ENCODE assay signal across 11 cellular contexts in the genomic region with DNA sequence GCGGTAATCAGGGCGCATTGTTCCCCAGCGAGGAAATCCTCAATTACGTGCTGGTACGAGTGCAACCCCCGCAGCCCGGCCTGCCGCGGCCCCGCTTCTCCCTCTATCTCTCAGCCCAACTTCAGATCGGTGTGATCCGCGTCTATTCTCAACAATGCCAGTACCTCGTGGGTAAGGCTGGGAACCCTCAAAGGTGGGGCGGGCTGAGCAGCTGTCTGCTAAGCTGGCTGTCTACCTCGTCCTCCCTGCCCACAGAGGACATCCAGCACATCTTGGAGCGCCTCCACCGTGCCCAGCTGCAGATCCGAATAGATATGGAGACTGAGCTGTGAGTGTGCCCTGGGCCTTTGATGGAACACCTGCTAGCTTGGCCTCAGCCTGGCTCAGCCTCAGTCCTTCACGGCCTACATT. TPM values are rescaled to one million over a fixed set of nuclear protein-coding genes. Genes with fewer than 3 reads are reported as not detected.
A peak's percentile ranks its signal among the peaks of the same experiment; 100 is the strongest.
DNase-seq lines count a peak whose midpoint lies in the region; ATAC-seq, FAIRE-seq and TF ChIP-seq lines count a peak whose summit lies in the region.
"Had no signal": no experiment of that assay in that cellular context is flagged by ENCODE, and none has a peak within 500 bp of the region (broad histone marks: within the 10 kb centered on the region; RNA-seq: fewer than 3 reads in every experiment).

No MANE protein-coding gene starts in this region.

- H3K9me3 ChIP-seq in HepG2 (ENCODE audit: low read length), result no peaks in the 10 kb centered on the region
- H3K9me3 ChIP-seq: BE2C, Peyer's patch had no signal

- in situ Hi-C loops in HepG2 (cut with HindIII; ENCODE audit: extremely low pct_ligation_motif_present, low pct_unique_long_range_greater_than_20kb), result no loop called here

- H3K4me1 ChIP-seq in HepG2 (ENCODE audit: insufficient read depth, low read length), result no peaks in the 10 kb centered on the region
- H3K4me1 ChIP-seq: BE2C, Peyer's patch had no signal

- peak overlapping the region; percentile 42 for H3K27ac Mint-ChIP-seq in activated T-cell treated with anti-CD3 and anti-CD28 coated beads, Interleukin-2, amount 50 U/mL, for 24 hours
- H3K27ac Mint-ChIP-seq in activated T-helper 17 cell treated with anti-CD3 and anti-CD28 coated beads, Interleukin-2, amount 50 U/mL, for 72 hours, result peak overlapping the region; percentile 25
- no peak overlapping the region for H3K27ac Mint-ChIP-seq in activated T-helper 2 cell treated with anti-CD3 and anti-CD28 coated beads, Interferon-gamma antibody, Interleukin-2, Interleukin-4, amounts not matched to agents 10 μg/mL and 5 μg/mL and 100 μg/mL, durations not matched to agents 14 hours and 24 hours and 36 hours

- H3K9ac ChIP-seq in HepG2 (ENCODE audit: insufficient read depth, low read depth, low read length), result no peak overlapping the region

- peak overlapping the region; percentile 38 for H3K4me3 Mint-ChIP-seq in activated T-cell treated with anti-CD3 and anti-CD28 coated beads, Interleukin-2, amount 50 U/mL, for 24 hours
- H3K4me3 Mint-ChIP-seq in activated T-helper 17 cell treated with anti-CD3 and anti-CD28 coated beads, Interleukin-2, amount 50 U/mL, for 72 hours, result peak overlapping the region; percentile 25
- H3K4me3 Mint-ChIP-seq in activated T-helper 2 cell treated with anti-CD3 and anti-CD28 coated beads, Interferon-gamma antibody, Interleukin-2, Interleukin-4, amounts not matched to agents 10 μg/mL and 5 μg/mL and 100 μg/mL, durations not matched to agents 14 hours and 24 hours and 36 hours (ENCODE audit: low read depth), result no peak overlapping the region

- no peaks in the 10 kb centered on the region for H4K20me1 ChIP-seq in HepG2 (ENCODE audit: insufficient read depth, low read length)

- POLR2A ChIA-PET in HepG2 (lab: Yijun Ruan, JAX), result interaction anchor here (1.0 to 3.3 kb wide), 4 partner anchors 8 to 26 kb away, joined by 3 to 13 read pairs (median 8); partner anchors contain the start of genes IRF9, PSME2 and RNF31

- no peak for TF ChIP-seq POLR2A in HepG2 (IDR thresholded peaks at IDR 0.05; ENCODE audit: insufficient read depth in 1 of 2, low read depth in 2 of 2, low read length in 2 of 2)

- BruUV-seq in HepG2 (replicated peaks; lab: Mats Ljungman, UMichigan), result no TSS peak

- no peak overlapping the region for H2AFZ ChIP-seq in HepG2 (ENCODE audit: low read length)

- no peak for FAIRE-seq in HepG2 (lab: Jason Lieb, UNC)

- CTCF ChIA-PET in HepG2 (lab: Yijun Ruan, JAX; ENCODE audit: low intra/inter-chr PET ratio, low total read pairs), result no interaction called here

- peaks cover 71% of the 10 kb centered on the region for H3K36me3 Mint-ChIP-seq in activated T-cell treated with anti-CD3 and anti-CD28 coated beads, Interleukin-2, amount 50 U/mL, for 24 hours (ENCODE audit: low read depth)
- H3K36me3 Mint-ChIP-seq in activated T-helper 17 cell treated with anti-CD3 and anti-CD28 coated beads, Interleukin-2, amount 50 U/mL, for 72 hours (ENCODE audit: low read depth), result peaks cover 84% of the 10 kb centered on the region
- H3K36me3 Mint-ChIP-seq in activated T-helper 2 cell treated with anti-CD3 and anti-CD28 coated beads, Interferon-gamma antibody, Interleukin-2, Interleukin-4, amounts not matched to agents 10 μg/mL and 5 μg/mL and 100 μg/mL, durations not matched to agents 14 hours and 24 hours and 36 hours (ENCODE audit: low read depth), result peaks cover 69% of the 10 kb centered on the region

- no peak overlapping the region for H3K4me2 ChIP-seq in HepG2 (ENCODE audit: low read depth, low read length)

- no peaks in the 10 kb centered on the region for H3K79me2 ChIP-seq in HepG2 (ENCODE audit: insufficient read depth, low read length)

- no peaks in the 10 kb centered on the region for H3K27me3 ChIP-seq in HepG2 (ENCODE audit: control insufficient read depth in 1 of 2, insufficient read depth in 2 of 2, low read length in 2 of 2)
- H3K27me3 ChIP-seq: BE2C, Peyer's patch had no signal

- intact Hi-C loops in HepG2 (cut with micrococcal nuclease; ENCODE audit: unreplicated experiment), result no loop called here
- intact Hi-C loops in activated T-helper 2 cell treated with anti-CD3 and anti-CD28 coated beads, Interferon-gamma antibody, Interleukin-2, Interleukin-4, amounts not matched to agents 10 μg/mL and 5 μg/mL and 100 μg/mL, durations not matched to agents 14 hours and 24 hours and 36 hours (cut with micrococcal nuclease), result no loop called here

- H3K9me3 Mint-ChIP-seq in activated T-cell treated with anti-CD3 and anti-CD28 coated beads, Interleukin-2, amount 50 U/mL, for 24 hours, result no peaks in the 10 kb centered on the region
- no peaks in the 10 kb centered on the region for H3K9me3 Mint-ChIP-seq in activated T-helper 17 cell treated with anti-CD3 and anti-CD28 coated beads, Interleukin-2, amount 50 U/mL, for 72 hours
- no peaks in the 10 kb centered on the region for H3K9me3 Mint-ChIP-seq in activated T-helper 2 cell treated with anti-CD3 and anti-CD28 coated beads, Interferon-gamma antibody, Interleukin-2, Interleukin-4, amounts not matched to agents 10 μg/mL and 5 μg/mL and 100 μg/mL, durations not matched to agents 14 hours and 24 hours and 36 hours

- TF ChIP-seq EP300 in HepG2 (IDR thresholded peaks at IDR 0.05; ENCODE audit: low read depth in 2 of 2, low read length in 2 of 2) (no peak), HepG2 (CRISPR knock-in tag; IDR thresholded peaks at IDR 0.05; ENCODE audit: borderline replicate concordance) (no peak)

- H3K4me3 ChIP-seq in HepG2 (replicated peaks in 1 of 3; ENCODE audit: insufficient read depth in 1 of 3, low read depth in 2 of 3, low read length in 3 of 3), result no peak overlapping the region

- DNase-seq in activated T-cell treated with anti-CD3 and anti-CD28 coated beads, Interleukin-2, amount 50 U/mL, for 24 hours, result peak; percentile 41
- no peak for DNase-seq in activated T-cell treated with anti-CD3 and anti-CD28 coated beads, Interleukin-2, amount 50 U/mL, for 48 hours
- no peak for DNase-seq in HepG2 (ENCODE audit: low spot score)
- no peak for DNase-seq in T1000 (lab: John Stamatoyannopoulos, UW)
- DNase-seq in activated T-helper 2 cell treated with anti-CD3 and anti-CD28 coated beads, Interferon-gamma antibody, Interleukin-2, Interleukin-4, amounts not matched to agents 10 μg/mL and 5 μg/mL and 100 μg/mL, durations not matched to agents 14 hours and 24 hours and 36 hours (ENCODE audit: low spot score), result no peak
- DNase-seq: BE2C, H7 had no signal

- H3K4me1 Mint-ChIP-seq in activated T-cell treated with anti-CD3 and anti-CD28 coated beads, Interleukin-2, amount 50 U/mL, for 24 hours (ENCODE audit: low read depth), result peaks cover 19% of the 10 kb centered on the region
- peaks cover 6% of the 10 kb centered on the region for H3K4me1 Mint-ChIP-seq in activated T-helper 17 cell treated with anti-CD3 and anti-CD28 coated beads, Interleukin-2, amount 50 U/mL, for 72 hours
- peaks cover 21% of the 10 kb centered on the region for H3K4me1 Mint-ChIP-seq in activated T-helper 2 cell treated with anti-CD3 and anti-CD28 coated beads, Interferon-gamma antibody, Interleukin-2, Interleukin-4, amounts not matched to agents 10 μg/mL and 5 μg/mL and 100 μg/mL, durations not matched to agents 14 hours and 24 hours and 36 hours (ENCODE audit: low read depth)

- TF ChIP-seq CTCF in HepG2 (CRISPR knock-in tag; IDR thresholded peaks at IDR 0.05), result no peak

- TF ChIP-seq RAD21 in HepG2 (CRISPR knock-in tag; IDR thresholded peaks at IDR 0.05), result no peak

- H3K27ac ChIP-seq in HepG2 (ENCODE audit: extremely low read length, insufficient read depth, low read length) (no peak overlapping the region), temporal lobe (ENCODE audit: low read depth, low read length) (peak overlapping the region; percentile 56)

- H3K27me3 Mint-ChIP-seq in activated T-cell treated with anti-CD3 and anti-CD28 coated beads, Interleukin-2, amount 50 U/mL, for 24 hours, result no peaks in the 10 kb centered on the region
- H3K27me3 Mint-ChIP-seq in activated T-helper 17 cell treated with anti-CD3 and anti-CD28 coated beads, Interleukin-2, amount 50 U/mL, for 72 hours, result no peaks in the 10 kb centered on the region
- H3K27me3 Mint-ChIP-seq in activated T-helper 2 cell treated with anti-CD3 and anti-CD28 coated beads, Interferon-gamma antibody, Interleukin-2, Interleukin-4, amounts not matched to agents 10 μg/mL and 5 μg/mL and 100 μg/mL, durations not matched to agents 14 hours and 24 hours and 36 hours (ENCODE audit: low read depth), result no peaks in the 10 kb centered on the region

- 92% methylated on average over 20 of the region's 20 CpGs for WGBS in HepG2 (ENCODE audit: low lambda C conversion rate)

- ATAC-seq in activated T-helper 17 cell treated with anti-CD3 and anti-CD28 coated beads, Interleukin-2, amount 50 U/mL, for 72 hours (replicated peaks), result no peak
- ATAC-seq in HepG2 (peak; percentile 12), HG02884 (IDR thresholded peaks at IDR 0.05; ENCODE audit: unreplicated experiment) (no peak)

- H3K36me3 ChIP-seq in HepG2 (replicated peaks in 1 of 2; ENCODE audit: control insufficient read depth in 1 of 2, insufficient read depth in 2 of 2, low read length in 2 of 2), result peaks cover 4 to 9% of the 10 kb centered on the region in 2 experiments; a peak in 3 of 5 replicates

RNA-seq across cellular contexts. Expression of gene REC8, which starts 1.0 kb away (rescaled TPM):
- total RNA-seq in activated T-helper 17 cell treated with anti-CD3 and anti-CD28 coated beads, Interleukin-2, amount 50 U/mL, for 72 hours, result 10 to 100 TPM; 35.7 to 58.8 TPM
- total RNA-seq in HepG2 (2016; rRNA removed; fragmentation: Illumina TruSeq; extraction: Trizol) (3.4 TPM in 1 of 2 replicates, not detected in the other), temporal lobe (15.2 TPM)
- 0.88 and 2.8 TPM in 2 replicates for total RNA-seq in HepG2 (2016; cell fraction: cytosol; rRNA removed; fragmentation: Illumina TruSeq; extraction: Trizol; ENCODE audit: low read depth)
- 4.4 TPM in 1 of 2 replicates, not detected in the other for total RNA-seq in HepG2 (2016; cell fraction: insoluble cytoplasmic fraction; rRNA removed; fragmentation: Illumina TruSeq; extraction: Trizol)
- 0.65 and 1.1 TPM in 2 replicates for total RNA-seq in HepG2 (2016; cell fraction: membrane; rRNA removed; fragmentation: Illumina TruSeq; extraction: Trizol)
- 3.5 and 4.1 TPM in 2 replicates for total RNA-seq in HepG2 (2016; cell fraction: nucleus; rRNA removed; fragmentation: Illumina TruSeq; extraction: Trizol)
- 14.7 and 17.3 TPM in 2 replicates for polyA plus RNA-seq in HepG2 (2011; rRNA removed)
- 1.6 and 1.9 TPM in 2 replicates for polyA plus RNA-seq in HepG2 (2011; cell fraction: cytosol; rRNA removed)
- 115 and 125 TPM in 2 replicates for polyA plus RNA-seq in HepG2 (2011; cell fraction: nucleus; rRNA removed)
- 11.8 and 22.4 TPM in 2 replicates for polyA plus RNA-seq in HepG2 (2012)
- 0.43 and 1.0 TPM in 2 replicates for polyA plus RNA-seq in HepG2 (2016; cell fraction: cytosol; fragmentation: Illumina TruSeq; extraction: Trizol; ENCODE audit: low read depth)
- polyA plus RNA-seq in HepG2 (2016; cell fraction: insoluble cytoplasmic fraction; fragmentation: Illumina TruSeq; extraction: Trizol; ENCODE audit: low read depth), result 0.52 TPM in 1 of 2 replicates, not detected in the other
- polyA plus RNA-seq in HepG2 (2016; cell fraction: membrane; fragmentation: Illumina TruSeq; extraction: Trizol; ENCODE audit: low read depth), result 0.33 and 0.55 TPM in 2 replicates
- 13.8 and 21.1 TPM in 2 replicates for polyA plus RNA-seq in HepG2 (2016; cell fraction: nucleus; fragmentation: Illumina TruSeq; extraction: Trizol; ENCODE audit: insufficient read depth, low read depth)
- 4.1 and 10.9 TPM in 2 replicates for polyA minus RNA-seq in HepG2 (2011; rRNA and poly(A)+ RNA removed; ENCODE audit: low replicate concordance)
- 1.6 TPM in 1 of 2 replicates, not detected in the other for polyA minus RNA-seq in HepG2 (2011; cell fraction: cytosol; rRNA and poly(A)+ RNA removed)
- 30.3 and 38.2 TPM in 2 replicates for polyA minus RNA-seq in HepG2 (2011; cell fraction: nucleus; rRNA and poly(A)+ RNA removed)
- 20.0 and 28.2 TPM in 2 replicates for total RNA-seq in activated T-helper 2 cell treated with anti-CD3 and anti-CD28 coated beads, Interferon-gamma antibody, Interleukin-2, Interleukin-4, amounts not matched to agents 10 μg/mL and 5 μg/mL and 100 μg/mL, durations not matched to agents 14 hours and 24 hours and 36 hours

RNA-seq across cellular contexts. Expression of gene IRF9, which starts 11.8 kb away (rescaled TPM):
- total RNA-seq in activated T-helper 17 cell treated with anti-CD3 and anti-CD28 coated beads, Interleukin-2, amount 50 U/mL, for 72 hours, result 100 to 1,000 TPM; 106 to 190 TPM
- total RNA-seq in HepG2 (2016; rRNA removed; fragmentation: Illumina TruSeq; extraction: Trizol) (13.8 and 14.9 TPM in 2 replicates), temporal lobe (10.8 TPM)
- total RNA-seq in HepG2 (2016; cell fraction: cytosol; rRNA removed; fragmentation: Illumina TruSeq; extraction: Trizol; ENCODE audit: low read depth), result 13.0 and 16.4 TPM in 2 replicates
- 11.5 and 20.0 TPM in 2 replicates for total RNA-seq in HepG2 (2016; cell fraction: insoluble cytoplasmic fraction; rRNA removed; fragmentation: Illumina TruSeq; extraction: Trizol)
- 9.6 and 12.0 TPM in 2 replicates for total RNA-seq in HepG2 (2016; cell fraction: membrane; rRNA removed; fragmentation: Illumina TruSeq; extraction: Trizol)
- 24.8 and 26.7 TPM in 2 replicates for total RNA-seq in HepG2 (2016; cell fraction: nucleus; rRNA removed; fragmentation: Illumina TruSeq; extraction: Trizol)
- 49.7 and 60.9 TPM in 2 replicates for polyA plus RNA-seq in HepG2 (2011; rRNA removed)
- polyA plus RNA-seq in HepG2 (2011; cell fraction: cytosol; rRNA removed), result 22.0 and 25.7 TPM in 2 replicates
- polyA plus RNA-seq in HepG2 (2011; cell fraction: nucleus; rRNA removed), result 220 and 221 TPM in 2 replicates
- polyA plus RNA-seq in HepG2 (2012), result 25.5 and 30.7 TPM in 2 replicates
- polyA plus RNA-seq in HepG2 (2016; cell fraction: cytosol; fragmentation: Illumina TruSeq; extraction: Trizol; ENCODE audit: low read depth), result 3.8 and 5.2 TPM in 2 replicates
- polyA plus RNA-seq in HepG2 (2016; cell fraction: insoluble cytoplasmic fraction; fragmentation: Illumina TruSeq; extraction: Trizol; ENCODE audit: low read depth), result 8.6 and 12.0 TPM in 2 replicates
- 5.8 and 6.6 TPM in 2 replicates for polyA plus RNA-seq in HepG2 (2016; cell fraction: membrane; fragmentation: Illumina TruSeq; extraction: Trizol; ENCODE audit: low read depth)
- polyA plus RNA-seq in HepG2 (2016; cell fraction: nucleus; fragmentation: Illumina TruSeq; extraction: Trizol; ENCODE audit: insufficient read depth, low read depth), result 78.7 and 84.9 TPM in 2 replicates
- polyA minus RNA-seq in HepG2 (2011; rRNA and poly(A)+ RNA removed; ENCODE audit: low replicate concordance), result 41.1 and 128 TPM in 2 replicates
- 24.4 and 32.8 TPM in 2 replicates for polyA minus RNA-seq in HepG2 (2011; cell fraction: cytosol; rRNA and poly(A)+ RNA removed)
- polyA minus RNA-seq in HepG2 (2011; cell fraction: nucleus; rRNA and poly(A)+ RNA removed), result 84.8 and 144 TPM in 2 replicates
- 124 and 129 TPM in 2 replicates for total RNA-seq in activated T-helper 2 cell treated with anti-CD3 and anti-CD28 coated beads, Interferon-gamma antibody, Interleukin-2, Interleukin-4, amounts not matched to agents 10 μg/mL and 5 μg/mL and 100 μg/mL, durations not matched to agents 14 hours and 24 hours and 36 hours

RNA-seq across cellular contexts. Expression of gene IPO4, which starts 15.7 kb away (rescaled TPM):
- total RNA-seq in activated T-helper 17 cell treated with anti-CD3 and anti-CD28 coated beads, Interleukin-2, amount 50 U/mL, for 72 hours, result 10 to 100 TPM; 34.0 to 78.7 TPM
- total RNA-seq in HepG2 (2016; rRNA removed; fragmentation: Illumina TruSeq; extraction: Trizol), result 149 and 179 TPM in 2 replicates
- 58.9 and 61.8 TPM in 2 replicates for total RNA-seq in HepG2 (2016; cell fraction: cytosol; rRNA removed; fragmentation: Illumina TruSeq; extraction: Trizol; ENCODE audit: low read depth)
- total RNA-seq in HepG2 (2016; cell fraction: insoluble cytoplasmic fraction; rRNA removed; fragmentation: Illumina TruSeq; extraction: Trizol), result 119 and 190 TPM in 2 replicates
- total RNA-seq in HepG2 (2016; cell fraction: membrane; rRNA removed; fragmentation: Illumina TruSeq; extraction: Trizol), result 54.8 and 63.8 TPM in 2 replicates
- 147 and 162 TPM in 2 replicates for total RNA-seq in HepG2 (2016; cell fraction: nucleus; rRNA removed; fragmentation: Illumina TruSeq; extraction: Trizol)
- 37.4 and 39.0 TPM in 2 replicates for polyA plus RNA-seq in HepG2 (2011; rRNA removed)
- polyA plus RNA-seq in HepG2 (2011; cell fraction: cytosol; rRNA removed), result 22.1 and 40.0 TPM in 2 replicates
- polyA plus RNA-seq in HepG2 (2011; cell fraction: nucleus; rRNA removed), result 186 and 239 TPM in 2 replicates
- 42.9 and 46.8 TPM in 2 replicates for polyA plus RNA-seq in HepG2 (2012)
- polyA plus RNA-seq in HepG2 (2016; cell fraction: cytosol; fragmentation: Illumina TruSeq; extraction: Trizol; ENCODE audit: low read depth), result 17.6 and 17.8 TPM in 2 replicates
- polyA plus RNA-seq in HepG2 (2016; cell fraction: insoluble cytoplasmic fraction; fragmentation: Illumina TruSeq; extraction: Trizol; ENCODE audit: low read depth), result 88.5 and 118 TPM in 2 replicates
- 32.2 and 38.2 TPM in 2 replicates for polyA plus RNA-seq in HepG2 (2016; cell fraction: membrane; fragmentation: Illumina TruSeq; extraction: Trizol; ENCODE audit: low read depth)
- polyA plus RNA-seq in HepG2 (2016; cell fraction: nucleus; fragmentation: Illumina TruSeq; extraction: Trizol; ENCODE audit: insufficient read depth, low read depth), result 185 and 227 TPM in 2 replicates
- polyA minus RNA-seq in HepG2 (2011; rRNA and poly(A)+ RNA removed; ENCODE audit: low replicate concordance), result 52.8 and 135 TPM in 2 replicates
- polyA minus RNA-seq in HepG2 (2011; cell fraction: cytosol; rRNA and poly(A)+ RNA removed), result 34.0 and 43.7 TPM in 2 replicates
- 176 and 190 TPM in 2 replicates for polyA minus RNA-seq in HepG2 (2011; cell fraction: nucleus; rRNA and poly(A)+ RNA removed)
- 11.3 TPM for total RNA-seq in temporal lobe
- 77.0 and 80.4 TPM in 2 replicates for total RNA-seq in activated T-helper 2 cell treated with anti-CD3 and anti-CD28 coated beads, Interferon-gamma antibody, Interleukin-2, Interleukin-4, amounts not matched to agents 10 μg/mL and 5 μg/mL and 100 μg/mL, durations not matched to agents 14 hours and 24 hours and 36 hours

RNA-seq across cellular contexts. Expression of gene TM9SF1, which starts 22.4 kb away (rescaled TPM):
- total RNA-seq in activated T-helper 17 cell treated with anti-CD3 and anti-CD28 coated beads, Interleukin-2, amount 50 U/mL, for 72 hours, result 10 to 100 TPM; 28.6 to 33.4 TPM
- total RNA-seq in HepG2 (2016; rRNA removed; fragmentation: Illumina TruSeq; extraction: Trizol) (56.4 and 110 TPM in 2 replicates), temporal lobe (10.8 TPM)
- total RNA-seq in HepG2 (2016; cell fraction: cytosol; rRNA removed; fragmentation: Illumina TruSeq; extraction: Trizol; ENCODE audit: low read depth), result 19.9 and 23.1 TPM in 2 replicates
- 52.8 and 116 TPM in 2 replicates for total RNA-seq in HepG2 (2016; cell fraction: insoluble cytoplasmic fraction; rRNA removed; fragmentation: Illumina TruSeq; extraction: Trizol)
- 50.6 and 55.0 TPM in 2 replicates for total RNA-seq in HepG2 (2016; cell fraction: membrane; rRNA removed; fragmentation: Illumina TruSeq; extraction: Trizol)
- 105 and 124 TPM in 2 replicates for total RNA-seq in HepG2 (2016; cell fraction: nucleus; rRNA removed; fragmentation: Illumina TruSeq; extraction: Trizol)
- polyA plus RNA-seq in HepG2 (2011; rRNA removed), result 83.2 and 85.1 TPM in 2 replicates
- polyA plus RNA-seq in HepG2 (2011; cell fraction: cytosol; rRNA removed), result 99.8 and 110 TPM in 2 replicates
- 60.5 and 61.2 TPM in 2 replicates for polyA plus RNA-seq in HepG2 (2011; cell fraction: nucleus; rRNA removed)
- polyA plus RNA-seq in HepG2 (2012), result 37.9 and 82.6 TPM in 2 replicates
- 25.1 and 31.5 TPM in 2 replicates for polyA plus RNA-seq in HepG2 (2016; cell fraction: cytosol; fragmentation: Illumina TruSeq; extraction: Trizol; ENCODE audit: low read depth)
- polyA plus RNA-seq in HepG2 (2016; cell fraction: insoluble cytoplasmic fraction; fragmentation: Illumina TruSeq; extraction: Trizol; ENCODE audit: low read depth), result 44.2 and 50.2 TPM in 2 replicates
- 32.9 and 38.1 TPM in 2 replicates for polyA plus RNA-seq in HepG2 (2016; cell fraction: membrane; fragmentation: Illumina TruSeq; extraction: Trizol; ENCODE audit: low read depth)
- 112 and 131 TPM in 2 replicates for polyA plus RNA-seq in HepG2 (2016; cell fraction: nucleus; fragmentation: Illumina TruSeq; extraction: Trizol; ENCODE audit: insufficient read depth, low read depth)
- polyA minus RNA-seq in HepG2 (2011; rRNA and poly(A)+ RNA removed; ENCODE audit: low replicate concordance), result 117 and 251 TPM in 2 replicates
- polyA minus RNA-seq in HepG2 (2011; cell fraction: cytosol; rRNA and poly(A)+ RNA removed), result 36.8 and 39.3 TPM in 2 replicates
- polyA minus RNA-seq in HepG2 (2011; cell fraction: nucleus; rRNA and poly(A)+ RNA removed), result 51.2 and 53.7 TPM in 2 replicates
- total RNA-seq in activated T-helper 2 cell treated with anti-CD3 and anti-CD28 coated beads, Interferon-gamma antibody, Interleukin-2, Interleukin-4, amounts not matched to agents 10 μg/mL and 5 μg/mL and 100 μg/mL, durations not matched to agents 14 hours and 24 hours and 36 hours, result 27.8 and 30.8 TPM in 2 replicates

RNA-seq across cellular contexts. Expression of gene RNF31, which starts 25.6 kb away (rescaled TPM):
- total RNA-seq in activated T-helper 17 cell treated with anti-CD3 and anti-CD28 coated beads, Interleukin-2, amount 50 U/mL, for 72 hours, result 10 to 100 TPM; 56.6 to 86.7 TPM
- 65.9 and 86.8 TPM in 2 replicates for total RNA-seq in HepG2 (2016; rRNA removed; fragmentation: Illumina TruSeq; extraction: Trizol)
- 17.8 and 17.9 TPM in 2 replicates for total RNA-seq in HepG2 (2016; cell fraction: cytosol; rRNA removed; fragmentation: Illumina TruSeq; extraction: Trizol; ENCODE audit: low read depth)
- 59.1 and 93.8 TPM in 2 replicates for total RNA-seq in HepG2 (2016; cell fraction: insoluble cytoplasmic fraction; rRNA removed; fragmentation: Illumina TruSeq; extraction: Trizol)
- 39.1 and 41.7 TPM in 2 replicates for total RNA-seq in HepG2 (2016; cell fraction: membrane; rRNA removed; fragmentation: Illumina TruSeq; extraction: Trizol)
- total RNA-seq in HepG2 (2016; cell fraction: nucleus; rRNA removed; fragmentation: Illumina TruSeq; extraction: Trizol), result 72.5 and 77.1 TPM in 2 replicates
- 48.2 and 59.0 TPM in 2 replicates for polyA plus RNA-seq in HepG2 (2011; rRNA removed)
- polyA plus RNA-seq in HepG2 (2011; cell fraction: cytosol; rRNA removed), result 20.8 and 23.9 TPM in 2 replicates
- 197 and 225 TPM in 2 replicates for polyA plus RNA-seq in HepG2 (2011; cell fraction: nucleus; rRNA removed)
- polyA plus RNA-seq in HepG2 (2012), result 61.6 and 78.3 TPM in 2 replicates
- 13.8 and 14.9 TPM in 2 replicates for polyA plus RNA-seq in HepG2 (2016; cell fraction: cytosol; fragmentation: Illumina TruSeq; extraction: Trizol; ENCODE audit: low read depth)
- 59.9 and 61.7 TPM in 2 replicates for polyA plus RNA-seq in HepG2 (2016; cell fraction: insoluble cytoplasmic fraction; fragmentation: Illumina TruSeq; extraction: Trizol; ENCODE audit: low read depth)
- 28.2 and 30.6 TPM in 2 replicates for polyA plus RNA-seq in HepG2 (2016; cell fraction: membrane; fragmentation: Illumina TruSeq; extraction: Trizol; ENCODE audit: low read depth)
- 186 and 241 TPM in 2 replicates for polyA plus RNA-seq in HepG2 (2016; cell fraction: nucleus; fragmentation: Illumina TruSeq; extraction: Trizol; ENCODE audit: insufficient read depth, low read depth)
- 71.7 and 184 TPM in 2 replicates for polyA minus RNA-seq in HepG2 (2011; rRNA and poly(A)+ RNA removed; ENCODE audit: low replicate concordance)
- 31.6 and 52.6 TPM in 2 replicates for polyA minus RNA-seq in HepG2 (2011; cell fraction: cytosol; rRNA and poly(A)+ RNA removed)
- polyA minus RNA-seq in HepG2 (2011; cell fraction: nucleus; rRNA and poly(A)+ RNA removed), result 113 and 130 TPM in 2 replicates
- 27.5 TPM for total RNA-seq in temporal lobe
- 80.4 and 92.0 TPM in 2 replicates for total RNA-seq in activated T-helper 2 cell treated with anti-CD3 and anti-CD28 coated beads, Interferon-gamma antibody, Interleukin-2, Interleukin-4, amounts not matched to agents 10 μg/mL and 5 μg/mL and 100 μg/mL, durations not matched to agents 14 hours and 24 hours and 36 hours
